Comparison of ENCODE assay signal across 18 cellular contexts in the genomic region with DNA sequence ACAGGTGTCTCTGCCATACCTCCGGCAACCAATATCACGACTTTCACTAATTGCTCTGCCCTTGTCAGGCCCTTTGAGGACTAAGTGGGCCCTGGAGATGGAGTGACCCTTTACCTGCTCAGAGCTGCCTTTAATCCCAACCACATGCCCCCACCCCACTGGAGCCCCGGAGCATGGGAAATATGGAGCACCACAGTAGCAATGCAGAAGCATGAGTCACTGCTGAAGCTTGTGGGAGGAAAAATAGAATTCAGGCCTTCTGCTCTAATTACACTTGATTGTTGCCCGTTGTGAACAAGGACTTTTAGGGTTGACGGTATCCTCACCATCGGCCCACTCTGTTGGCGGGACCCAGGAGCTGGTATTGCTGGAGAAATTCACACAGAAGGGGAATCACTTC. TPM values are rescaled to one million over a fixed set of nuclear protein-coding genes. Genes with fewer than 3 reads are reported as not detected.
DNase-seq lines count a peak whose midpoint lies in the region; ATAC-seq and TF ChIP-seq lines count a peak whose summit lies in the region.
"Had no signal": no experiment of that assay in that cellular context is flagged by ENCODE, and none has a peak within 500 bp of the region (broad histone marks: within the 10 kb centered on the region; RNA-seq: fewer than 3 reads in every experiment).

No MANE protein-coding gene starts in this region.

- ATAC-seq in GM21381 (IDR thresholded peaks at IDR 0.05; ENCODE audit: unreplicated experiment): no peak
- ATAC-seq in activated CD4-positive, CD25-positive, alpha-beta regulatory T cell treated with anti-CD3 and anti-CD28 coated beads, Interleukin-2, amount 50 U/mL, for 24 hours: no peak
- ATAC-seq: GM23338, Right ventricle myocardium inferior, T-cell had no signal

- no peak overlapping the region for H3K4me3 ChIP-seq in epithelial cell of esophagus (ENCODE audit: low read length)
- H3K4me3 ChIP-seq: ascending aorta, GM23338, suprapubic skin had no signal

- no peak for TF ChIP-seq CTCF in epithelial cell of esophagus (IDR thresholded peaks at IDR 0.05; ENCODE audit: insufficient read depth, low read depth, low read length, missing control alignments)

- DNase-seq in ELR (ENCODE audit: low read depth): peak; percentile 51
- DNase-seq in RPMI7951 (ENCODE audit: low read depth): peak; percentile 72
- DNase-seq in epithelial cell of esophagus (ENCODE audit: low read depth): peak; percentile 15
- DNase-seq in renal cortical epithelial cell (ENCODE audit: low read depth): peak; percentile 81
- no peak for DNase-seq in activated CD4-positive, alpha-beta T cell treated with anti-CD3 and anti-CD28 coated beads, Interleukin-2, amount 50 U/mL, for 4 hours
- DNase-seq: activated CD4-positive, alpha-beta T cell treated with anti-CD3 and anti-CD28 coated beads, Interleukin-2, amount 50 U/mL, for 48 hours; activated T-cell treated with anti-CD3 and anti-CD28 coated beads for 4 hours; COR-L47; foreskin melanocyte; NCI-H1417 treated with DMSO at 0.1 percent for 48 hours; NCI-H526 treated with DMSO at 0.1 percent for 48 hours; T-cell had no signal

RNA-seq across cellular contexts. Expression of a gene that starts 52.5 kb away (rescaled TPM):
- total RNA-seq in RPMI7951 (2014; rRNA removed; shearing (Covaris generic)): 43.3 and 51.1 TPM in 2 replicates
- total RNA-seq in renal cortical epithelial cell: 8.5 and 18.6 TPM in 2 replicates

Comparison
In these comparisons a context has a peak if more than half of its experiments do, and no peak if none do; other contexts are left out.
1. DNase-seq: peak in ELR (single experiment), RPMI7951 (single experiment), epithelial cell of esophagus (single experiment) and renal cortical epithelial cell (single experiment); none in activated CD4-positive, alpha-beta T cell treated with anti-CD3 and anti-CD28 coated beads, Interleukin-2, amount 50 U/mL, for 4 hours (0 of 2).